In genomic region chr3:81668283-81668682, GRCh38 we compare ENCODE assay signal across 15 cellular contexts.
DNase-seq lines count a peak whose midpoint lies in the region; ATAC-seq lines count a peak whose summit lies in the region.
"Had no signal": no experiment of that assay in that cellular context is flagged by ENCODE, and none has a peak within 500 bp of the region (broad histone marks: within the 10 kb centered on the region; RNA-seq: fewer than 3 reads in every experiment).

No MANE protein-coding gene starts in this region.

- POLR2A ChIA-PET in activated CD4-positive, alpha-beta T cell treated with anti-CD3 and anti-CD28 coated beads, Interleukin-2, amount 10 ng/mL, durations not matched to agents 7 days and 5 days (lab: Charles Lee): no interaction called here

- ATAC-seq in activated T-helper 17 cell treated with anti-CD3 and anti-CD28 coated beads, Interleukin-2, amount 50 U/mL, for 72 hours (replicated peaks): peak; percentile 76
- ATAC-seq in stimulated activated effector memory CD8-positive, alpha-beta T cell treated with anti-CD3 and anti-CD28 coated beads, Interleukin-12 subunit alpha, Interleukin-12 subunit beta, amount 100 ng/mL, for 72 hours: peak; percentile 79
- ATAC-seq: A549; CD8-positive, alpha-beta T cell had no signal

- CTCF ChIA-PET in activated CD4-positive, alpha-beta T cell treated with anti-CD3 and anti-CD28 coated beads, Interleukin-2, amount 10 ng/mL, durations not matched to agents 7 days and 5 days (lab: Charles Lee): no interaction called here

- H3K36me3 Mint-ChIP-seq in activated CD4-positive, alpha-beta T cell treated with anti-CD3 and anti-CD28 coated beads, Interleukin-2, amount 10 ng/mL, durations not matched to agents 7 days and 5 days (ENCODE audit: low read depth): no peaks in the 10 kb centered on the region
- peaks cover 42% of the 10 kb centered on the region for H3K36me3 Mint-ChIP-seq in activated T-helper 17 cell treated with anti-CD3 and anti-CD28 coated beads, Interleukin-2, amount 50 U/mL, for 72 hours (ENCODE audit: low read depth)
- peaks cover 65% of the 10 kb centered on the region for H3K36me3 Mint-ChIP-seq in stimulated activated effector memory CD8-positive, alpha-beta T cell treated with anti-CD3 and anti-CD28 coated beads, Interleukin-12 subunit alpha, Interleukin-12 subunit beta, amount 100 ng/mL, for 72 hours

- H3K27ac Mint-ChIP-seq in activated CD4-positive, alpha-beta T cell treated with anti-CD3 and anti-CD28 coated beads, Interleukin-2, amount 10 ng/mL, durations not matched to agents 7 days and 5 days: peak overlapping the region; percentile 13
- no peak overlapping the region for H3K27ac Mint-ChIP-seq in activated T-helper 17 cell treated with anti-CD3 and anti-CD28 coated beads, Interleukin-2, amount 50 U/mL, for 72 hours
- H3K27ac Mint-ChIP-seq in stimulated activated effector memory CD8-positive, alpha-beta T cell treated with anti-CD3 and anti-CD28 coated beads, Interleukin-12 subunit alpha, Interleukin-12 subunit beta, amount 100 ng/mL, for 72 hours: no peak overlapping the region
- H3K27ac Mint-ChIP-seq: B cell; CD4-positive, alpha-beta T cell; CD8-positive, alpha-beta T cell had no signal

- no peaks in the 10 kb centered on the region for H3K4me1 Mint-ChIP-seq in activated CD4-positive, alpha-beta T cell treated with anti-CD3 and anti-CD28 coated beads, Interleukin-2, amount 10 ng/mL, durations not matched to agents 7 days and 5 days
- H3K4me1 Mint-ChIP-seq in activated T-helper 17 cell treated with anti-CD3 and anti-CD28 coated beads, Interleukin-2, amount 50 U/mL, for 72 hours: peaks cover 9% of the 10 kb centered on the region
- H3K4me1 Mint-ChIP-seq in stimulated activated effector memory CD8-positive, alpha-beta T cell treated with anti-CD3 and anti-CD28 coated beads, Interleukin-12 subunit alpha, Interleukin-12 subunit beta, amount 100 ng/mL, for 72 hours: peaks cover 8% of the 10 kb centered on the region
- H3K4me1 Mint-ChIP-seq: B cell had no signal

- DNase-seq in activated CD4-positive, alpha-beta T cell treated with anti-CD3 and anti-CD28 coated beads, Interleukin-2, amount 10 ng/mL, durations not matched to agents 7 days and 5 days: no peak
- no peak for DNase-seq in activated CD4-positive, alpha-beta T cell treated with anti-CD3 and anti-CD28 coated beads for 4 hours
- no peak for DNase-seq in stimulated activated effector memory CD8-positive, alpha-beta T cell treated with anti-CD3 and anti-CD28 coated beads, Interleukin-12 subunit alpha, Interleukin-12 subunit beta, amount 100 ng/mL, for 72 hours (ENCODE audit: low spot score in 2 of 2)
- DNase-seq in NCI-H128 (lab: John Stamatoyannopoulos, UW; ENCODE audit: unreplicated experiment) (no peak), 8988T (no peak)
- DNase-seq: AML-193; Caco-2; Calu3; CD4-positive, alpha-beta T cell; CD8-positive, alpha-beta T cell; DMS79 treated with DMSO at 0.1 percent for 48 hours; GF-D8 had no signal

- no peaks in the 10 kb centered on the region for H3K27me3 Mint-ChIP-seq in activated CD4-positive, alpha-beta T cell treated with anti-CD3 and anti-CD28 coated beads, Interleukin-2, amount 10 ng/mL, durations not matched to agents 7 days and 5 days
- H3K27me3 Mint-ChIP-seq in activated T-helper 17 cell treated with anti-CD3 and anti-CD28 coated beads, Interleukin-2, amount 50 U/mL, for 72 hours: no peaks in the 10 kb centered on the region
- H3K27me3 Mint-ChIP-seq: B cell; CD4-positive, alpha-beta T cell had no signal

- no peaks in the 10 kb centered on the region for H3K9me3 Mint-ChIP-seq in activated CD4-positive, alpha-beta T cell treated with anti-CD3 and anti-CD28 coated beads, Interleukin-2, amount 10 ng/mL, durations not matched to agents 7 days and 5 days
- H3K9me3 Mint-ChIP-seq in activated T-helper 17 cell treated with anti-CD3 and anti-CD28 coated beads, Interleukin-2, amount 50 U/mL, for 72 hours: no peaks in the 10 kb centered on the region
- H3K9me3 Mint-ChIP-seq in stimulated activated effector memory CD8-positive, alpha-beta T cell treated with anti-CD3 and anti-CD28 coated beads, Interleukin-12 subunit alpha, Interleukin-12 subunit beta, amount 100 ng/mL, for 72 hours: no peaks in the 10 kb centered on the region
- H3K9me3 Mint-ChIP-seq: CD4-positive, alpha-beta T cell; CD8-positive, alpha-beta T cell had no signal

- no peak overlapping the region for H3K4me3 Mint-ChIP-seq in activated CD4-positive, alpha-beta T cell treated with anti-CD3 and anti-CD28 coated beads, Interleukin-2, amount 10 ng/mL, durations not matched to agents 7 days and 5 days
- no peak overlapping the region for H3K4me3 Mint-ChIP-seq in activated T-helper 17 cell treated with anti-CD3 and anti-CD28 coated beads, Interleukin-2, amount 50 U/mL, for 72 hours
- no peak overlapping the region for H3K4me3 Mint-ChIP-seq in stimulated activated effector memory CD8-positive, alpha-beta T cell treated with anti-CD3 and anti-CD28 coated beads, Interleukin-12 subunit alpha, Interleukin-12 subunit beta, amount 100 ng/mL, for 72 hours
- H3K4me3 Mint-ChIP-seq: B cell; CD4-positive, alpha-beta T cell; CD8-positive, alpha-beta T cell had no signal
